8 cellular contexts compared by ENCODE assay signal in the genomic region with DNA sequence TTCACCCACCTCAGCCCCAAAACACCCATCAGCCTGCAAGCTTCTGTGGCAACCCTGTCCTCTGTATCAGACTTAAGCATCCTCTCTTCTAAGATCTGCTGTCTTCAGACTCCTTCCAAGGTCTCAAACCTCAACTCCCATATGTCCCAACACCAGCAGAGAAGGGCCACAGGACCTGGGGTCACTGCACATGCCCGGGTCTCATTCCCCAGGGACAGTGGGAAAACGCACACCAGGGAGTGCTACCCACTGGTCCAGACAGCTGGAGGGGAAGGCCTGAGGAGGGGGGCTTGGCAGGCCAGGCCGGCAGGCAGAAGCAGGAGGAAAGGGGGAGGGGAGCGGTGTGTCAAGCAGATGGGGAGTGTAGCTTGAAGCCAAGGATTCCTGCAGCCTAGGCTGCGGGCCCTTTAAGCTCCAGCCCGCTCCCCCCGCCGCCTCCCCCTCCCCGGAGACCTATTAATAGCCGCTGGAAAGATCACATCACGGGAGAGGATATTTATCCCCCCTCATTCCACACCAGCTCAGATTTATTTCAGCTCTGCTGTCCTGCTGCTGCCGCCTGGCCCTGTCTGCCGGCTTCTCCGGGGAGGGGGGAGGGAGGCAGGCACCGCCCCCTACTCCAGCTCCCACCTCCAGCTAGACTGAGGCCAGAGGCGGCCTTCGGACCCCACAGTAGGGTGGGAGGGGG. TPM values are rescaled to one million over a fixed set of nuclear protein-coding genes. Genes with fewer than 3 reads are reported as not detected.
DNase-seq lines count a peak whose midpoint lies in the region; ATAC-seq and TF ChIP-seq lines count a peak whose summit lies in the region.

No MANE protein-coding gene starts in this region.

- intact Hi-C loops in breast epithelium (cut with DNase I; ENCODE audit: low total_unique reads) (no loop called here), CD14-positive monocyte (cut with micrococcal nuclease) (loop anchor here in 1 of 2 donors (2.0 kb wide), 1 partner anchor 20 kb away; no protein-coding TSS in a partner anchor)

- H3K4me3 Mint-ChIP-seq in immature natural killer cell (peak overlapping the region in 4 of 5 donors; percentile 0 to 64 (median 34)), CD14-positive monocyte (peak overlapping the region in 1 of 2 donors; percentile 1)

- H3K36me3 ChIP-seq in breast epithelium (no peaks in the 10 kb centered on the region), skeletal muscle tissue (ENCODE audit: control insufficient read depth in 3 of 3, insufficient read depth in 3 of 3, low read length in 3 of 3) (peaks cover 19 to 24% (median 20%) of the 10 kb centered on the region in 3 donors)

- H3K4me3 ChIP-seq in breast epithelium = peak overlapping the region; percentile 34 to 62 (median 44)
- H3K4me3 ChIP-seq in skeletal muscle tissue (ENCODE audit: low read length in 3 of 3) = peak overlapping the region; percentile 60 to 73 (median 72)

- H3K27me3 ChIP-seq in breast epithelium (no peaks in the 10 kb centered on the region), skeletal muscle tissue (ENCODE audit: control insufficient read depth in 3 of 3, insufficient read depth in 3 of 3, low read length in 3 of 3) (no peaks in the 10 kb centered on the region)

- peaks cover 0 to 2% (median 0%) of the 10 kb centered on the region in 6 donors for H3K9me3 Mint-ChIP-seq in immature natural killer cell
- peaks cover 0 to 3% (median 0%) of the 10 kb centered on the region in 7 donors for H3K9me3 Mint-ChIP-seq in CD14-positive monocyte

- peaks cover 48 to 57% of the 10 kb centered on the region in 2 donors for H3K4me1 ChIP-seq in breast epithelium
- H3K4me1 ChIP-seq in skeletal muscle tissue (ENCODE audit: control insufficient read depth in 3 of 3, insufficient read depth in 3 of 3, low read length in 3 of 3) = peaks cover 63 to 71% (median 70%) of the 10 kb centered on the region in 3 donors

- H3K36me3 Mint-ChIP-seq in immature natural killer cell (peaks cover 3 to 15% (median 10%) of the 10 kb centered on the region in 3 donors), CD14-positive monocyte (peaks cover 47 to 49% of the 10 kb centered on the region in 2 donors)

- no peak for TF ChIP-seq POLR2A in breast epithelium (IDR thresholded peaks at IDR 0.05)

- H3K9ac ChIP-seq in skeletal muscle tissue (ENCODE audit: low read depth in 1 of 3, low read length in 3 of 3) = peak overlapping the region; percentile 87 to 92 (median 88)

- H3K4me1 Mint-ChIP-seq in immature natural killer cell (peaks cover 63 to 67% of the 10 kb centered on the region in 2 donors), CD14-positive monocyte (peaks cover 36% of the 10 kb centered on the region)

- DNase-seq in DMS79 treated with DMSO at 0.1 percent for 48 hours (lab: John Stamatoyannopoulos, UW) (peak; percentile 55), NCI-H2171 treated with DMSO at 0.1 percent for 48 hours (lab: John Stamatoyannopoulos, UW) (peak; percentile 83), breast epithelium (ENCODE audit: low spot score in 2 of 2) (peak; percentile 70 to 77), immature natural killer cell (no peak), CD14-positive monocyte (ENCODE audit: low spot score) (no peak), omental fat pad (ENCODE audit: low spot score) (no peak)

- H3K9me3 ChIP-seq in breast epithelium (no peaks in the 10 kb centered on the region), skeletal muscle tissue (ENCODE audit: control insufficient read depth in 3 of 3, low read length in 3 of 3) (no peaks in the 10 kb centered on the region)

- no peak for TF ChIP-seq CTCF in breast epithelium (IDR thresholded peaks at IDR 0.05)
- TF ChIP-seq CTCF in CD14-positive monocyte (IDR thresholded peaks at IDR 0.05) = no peak
- TF ChIP-seq CTCF in omental fat pad (IDR thresholded peaks at IDR 0.05) = no peak

- H3K27me3 Mint-ChIP-seq in immature natural killer cell (ENCODE audit: low read depth in 3 of 3) (peaks cover 16 to 38% (median 18%) of the 10 kb centered on the region in 3 donors), CD14-positive monocyte (ENCODE audit: low read depth in 3 of 3) (peaks cover 7 to 28% (median 12%) of the 10 kb centered on the region in 3 donors)

- peak overlapping the region; percentile 96 to 100 for H3K27ac ChIP-seq in breast epithelium
- peak overlapping the region; percentile 99 for H3K27ac ChIP-seq in skeletal muscle tissue (ENCODE audit: low read depth, low read length)

- ATAC-seq in GM21381 (IDR thresholded peaks at IDR 0.05; ENCODE audit: unreplicated experiment) = no peak
- no peak for ATAC-seq in omental fat pad (ENCODE audit: low FRiP score)

- peak overlapping the region; percentile 84 to 93 (median 88) for H3K27ac Mint-ChIP-seq in immature natural killer cell
- peak overlapping the region in 2 of 7 donors; percentile 44 to 71 for H3K27ac Mint-ChIP-seq in CD14-positive monocyte

RNA-seq across cellular contexts. Expression of gene BCL9L, which starts 16.7 kb away (rescaled TPM):
- total RNA-seq in breast epithelium (10 to 100 TPM; 13.2 to 15.4 (median 13.3) TPM), skeletal muscle tissue (24.0 TPM), omental fat pad (10 to 100 TPM; 13.5 to 24.0 (median 17.3) TPM)
- polyA plus RNA-seq in immature natural killer cell (10 to 100 TPM in 1 of 3 donors, 1 to 10 TPM in 1, not detected in 1; 2.2 to 10.5 TPM), CD14-positive monocyte (1 to 10 TPM in 1 of 2 donors, under 1 TPM in 1; 0.11 to 1.8 TPM)

RNA-seq across cellular contexts. Expression of gene CXCR5, which starts 25.4 kb away (rescaled TPM):
- not detected for total RNA-seq in breast epithelium
- under 1 TPM in 2 of 3 donors, not detected in 1; 0.05 to 0.30 TPM for polyA plus RNA-seq in immature natural killer cell
- total RNA-seq in skeletal muscle tissue = not detected
- under 1 TPM; 0.08 to 0.09 TPM for polyA plus RNA-seq in CD14-positive monocyte
- total RNA-seq in omental fat pad = under 1 TPM in 2 of 4 donors, not detected in 2; 0.09 to 0.12 TPM

RNA-seq across cellular contexts. Expression of gene UPK2, which starts 47.0 kb away (rescaled TPM):
- total RNA-seq in breast epithelium (not detected), skeletal muscle tissue (not detected), omental fat pad (not detected)
- polyA plus RNA-seq in immature natural killer cell (1 to 10 TPM in 1 of 3 donors, under 1 TPM in 1, not detected in 1; 0.81 to 1.4 TPM), CD14-positive monocyte (not detected)

Comparison
In these comparisons a context has a peak if more than half of its experiments do, and no peak if none do; other contexts are left out.
1. DNase-seq: peak in DMS79 treated with DMSO at 0.1 percent for 48 hours (single experiment), NCI-H2171 treated with DMSO at 0.1 percent for 48 hours (single experiment) and breast epithelium (2 of 2); none in immature natural killer cell (0 of 3), CD14-positive monocyte (single experiment) and omental fat pad (single experiment).